Comparison of ENCODE assay signal across 8 cellular contexts in genomic region chr1:11337536-11338350, GRCh38.
DNase-seq lines count a peak whose midpoint lies in the region; ATAC-seq and TF ChIP-seq lines count a peak whose summit lies in the region.

No MANE protein-coding gene starts in this region.

- H3K9ac ChIP-seq in HCT116 (ENCODE audit: low read length), result no peak overlapping the region

- TF ChIP-seq CTCF in HCT116 (IDR thresholded peaks at IDR 0.05 in 2 of 3, conservative IDR thresholded peaks at IDR 0.05 in 1 of 3; ENCODE audit: borderline replicate concordance in 1 of 3, insufficient read depth in 1 of 3, low read depth in 2 of 3, low read length in 2 of 3), result peak; percentile 88 to 98 (median 95)
- TF ChIP-seq CTCF in epithelial cell of esophagus (IDR thresholded peaks at IDR 0.05; ENCODE audit: insufficient read depth, low read depth, low read length, missing control alignments), result peak; percentile 61
- TF ChIP-seq CTCF in vagina (IDR thresholded peaks at IDR 0.05), result peak in 1 of 3 experiments; percentile 35

- peak; percentile 74 for DNase-seq in AG20443 (ENCODE audit: low spot score)
- peak; percentile 19 for DNase-seq in HCT116 (ENCODE audit: low read depth, low spot score)
- peak; percentile 70 for DNase-seq in NCI-H82 treated with DMSO at 0.1 percent for 48 hours (lab: John Stamatoyannopoulos, UW; ENCODE audit: unreplicated experiment)
- peak; percentile 84 for DNase-seq in activated CD8-positive, alpha-beta T cell treated with anti-CD3 and anti-CD28 coated beads, Interleukin-2, amount 10 ng/mL, durations not matched to agents 7 days and 5 days
- peak; percentile 42 for DNase-seq in epithelial cell of esophagus (ENCODE audit: low read depth)
- DNase-seq in posterior cingulate gyrus, result peak in 6 of 10 donors; percentile 35 to 90 (median 52)
- DNase-seq in vagina (ENCODE audit: extremely low spot score in 2 of 2), result no peak

- no peaks in the 10 kb centered on the region for H3K36me3 Mint-ChIP-seq in activated CD8-positive, alpha-beta T cell treated with anti-CD3 and anti-CD28 coated beads, Interleukin-2, amount 10 ng/mL, durations not matched to agents 7 days and 5 days (ENCODE audit: low read depth)

- no peaks in the 10 kb centered on the region for H3K9me2 ChIP-seq in HCT116 (ENCODE audit: insufficient read depth)

- no TSS peak for BruUV-seq in HCT116 (replicated peaks; lab: Mats Ljungman, UMichigan)

- H3K79me2 ChIP-seq in HCT116 (ENCODE audit: insufficient read depth, low read length), result no peaks in the 10 kb centered on the region

- H3K4me1 ChIP-seq in HCT116 (ENCODE audit: control insufficient read depth in 1 of 2, insufficient read depth in 2 of 2, low read length in 2 of 2), result peaks cover 5 to 7% of the 10 kb centered on the region in 2 experiments; a peak in 2 of 4 replicates
- H3K4me1 ChIP-seq in vagina, result peaks cover 23% of the 10 kb centered on the region

- H3K4me3 Mint-ChIP-seq in activated CD8-positive, alpha-beta T cell treated with anti-CD3 and anti-CD28 coated beads, Interleukin-2, amount 10 ng/mL, durations not matched to agents 7 days and 5 days, result no peak overlapping the region

- H3K27ac Mint-ChIP-seq in activated CD8-positive, alpha-beta T cell treated with anti-CD3 and anti-CD28 coated beads, Interleukin-2, amount 10 ng/mL, durations not matched to agents 7 days and 5 days, result no peak overlapping the region

- RAD21 ChIA-PET in HCT116 (lab: Charles Lee; ENCODE audit: low non-redundant PET in 1 of 2, low total read pairs in 2 of 2, uncharacterized antibody in 2 of 2, unreplicated experiment in 2 of 2), result no interaction called here

- H3K27me3 ChIP-seq in HCT116 (ENCODE audit: insufficient read depth, low read length) (no peaks in the 10 kb centered on the region), vagina (no peaks in the 10 kb centered on the region)

- H3K9me3 ChIP-seq in HCT116 (ENCODE audit: control insufficient read depth in 1 of 2, insufficient read depth in 1 of 2, low read depth in 1 of 2, low read length in 2 of 2) (no peaks in the 10 kb centered on the region), vagina (no peaks in the 10 kb centered on the region)

- POLR2A ChIA-PET in HCT116 (lab: Charles Lee), result no interaction called here
- POLR2A ChIA-PET in activated CD8-positive, alpha-beta T cell treated with anti-CD3 and anti-CD28 coated beads, Interleukin-2, amount 10 ng/mL, durations not matched to agents 7 days and 5 days (lab: Charles Lee), result no interaction called here

- no peaks in the 10 kb centered on the region for H3K9me3 Mint-ChIP-seq in activated CD8-positive, alpha-beta T cell treated with anti-CD3 and anti-CD28 coated beads, Interleukin-2, amount 10 ng/mL, durations not matched to agents 7 days and 5 days (ENCODE audit: insufficient read depth)

- CTCF ChIA-PET in HCT116 (lab: Charles Lee), result no interaction called here
- CTCF ChIA-PET in activated CD8-positive, alpha-beta T cell treated with anti-CD3 and anti-CD28 coated beads, Interleukin-2, amount 10 ng/mL, durations not matched to agents 7 days and 5 days (lab: Charles Lee), result interaction anchor here (0.7 to 3.4 kb wide), 6 partner anchors 11 to 308 kb away, joined by 3 to 10 read pairs (median 4); no protein-coding TSS in a partner anchor

- peak; percentile 95 for ATAC-seq in HCT116
- peak; percentile 87 for ATAC-seq in activated CD8-positive, alpha-beta T cell treated with anti-CD3 and anti-CD28 coated beads, Interleukin-2, amount 10 ng/mL, durations not matched to agents 7 days and 5 days
- ATAC-seq in HG03139 (IDR thresholded peaks at IDR 0.05; ENCODE audit: unreplicated experiment), result no peak

- no peaks in the 10 kb centered on the region for H3K36me3 ChIP-seq in HCT116 (ENCODE audit: control insufficient read depth in 1 of 2, insufficient read depth in 2 of 2, low read length in 2 of 2)
- H3K36me3 ChIP-seq in vagina, result no peaks in the 10 kb centered on the region

- H4K20me1 ChIP-seq in HCT116 (ENCODE audit: insufficient read depth), result no peaks in the 10 kb centered on the region

- H3K27me3 Mint-ChIP-seq in activated CD8-positive, alpha-beta T cell treated with anti-CD3 and anti-CD28 coated beads, Interleukin-2, amount 10 ng/mL, durations not matched to agents 7 days and 5 days (ENCODE audit: low read depth), result peaks cover 28% of the 10 kb centered on the region

- TF ChIP-seq POLR2A in HCT116 (IDR thresholded peaks at IDR 0.05; ENCODE audit: borderline replicate concordance, extremely low read depth, insufficient read depth, insufficient read length) (no peak), vagina (IDR thresholded peaks at IDR 0.05) (no peak)

- H3K27ac ChIP-seq in HCT116 (ENCODE audit: low read depth, low read length) (no peak overlapping the region), vagina (no peak overlapping the region)

- intact Hi-C loops in HCT116 (cut with micrococcal nuclease), result loop anchor here (1.0 to 5.0 kb wide), 3 partner anchors 27 to 305 kb away; no protein-coding TSS in a partner anchor
- intact Hi-C loops in posterior cingulate gyrus (cut with DNase I), result loop anchor here (10.0 kb wide), 1 partner anchor 117 kb away; no protein-coding TSS in a partner anchor
- intact Hi-C loops in vagina (cut with DNase I), result no loop called here

- H3K4me3 ChIP-seq in HCT116 (replicated peaks in 1 of 2; ENCODE audit: low read depth in 1 of 2, low read length in 2 of 2) (no peak overlapping the region), epithelial cell of esophagus (ENCODE audit: low read length) (no peak overlapping the region), vagina (no peak overlapping the region)

- H3K4me1 Mint-ChIP-seq in activated CD8-positive, alpha-beta T cell treated with anti-CD3 and anti-CD28 coated beads, Interleukin-2, amount 10 ng/mL, durations not matched to agents 7 days and 5 days (ENCODE audit: low read depth), result peaks cover 17% of the 10 kb centered on the region

- TF ChIP-seq RAD21 in HCT116 (IDR thresholded peaks at IDR 0.05; ENCODE audit: low read depth), result peak; percentile 65

- no peak overlapping the region for H2AFZ ChIP-seq in HCT116 (ENCODE audit: low read depth, low read length, poor library complexity, severe bottlenecking)

- H3K4me2 ChIP-seq in HCT116 (ENCODE audit: low read length), result no peak overlapping the region

TF ChIP-seq in HCT116, 20 proteins besides CTCF, POLR2A, EP300 and RAD21 (continues in another document):
- no peak for TF ChIP-seq ZBTB33 (IDR thresholded peaks at IDR 0.05; ENCODE audit: extremely low read depth, insufficient replicate concordance, low read length)
- TF ChIP-seq EGR1 (IDR thresholded peaks at IDR 0.05; ENCODE audit: low read depth), result no peak
- no peak for TF ChIP-seq CBX3 (IDR thresholded peaks at IDR 0.05; ENCODE audit: low read depth)
- no peak for TF ChIP-seq ZFX (IDR thresholded peaks at IDR 0.05)
- no peak for TF ChIP-seq POLR2AphosphoS5 (IDR thresholded peaks at IDR 0.05; ENCODE audit: low read depth, low read length)
- TF ChIP-seq YY1 (IDR thresholded peaks at IDR 0.05; ENCODE audit: extremely low read depth, insufficient replicate concordance, low read depth, low read length), result no peak
- no peak for TF ChIP-seq SIN3A (IDR thresholded peaks at IDR 0.05; ENCODE audit: low read depth)
- no peak for TF ChIP-seq TCF7L2 (IDR thresholded peaks at IDR 0.05; ENCODE audit: borderline replicate concordance, extremely low read depth, insufficient read depth, insufficient read length)
- TF ChIP-seq ATF3 (IDR thresholded peaks at IDR 0.05), result no peak
- no peak for TF ChIP-seq ZNF274 (IDR thresholded peaks at IDR 0.05; ENCODE audit: low read depth, low read length)
- no peak for TF ChIP-seq CEBPB (IDR thresholded peaks at IDR 0.05; ENCODE audit: low read depth)
- TF ChIP-seq REST (IDR thresholded peaks at IDR 0.05; ENCODE audit: low read depth), result no peak

Comparison
In these comparisons a context has a peak if more than half of its experiments do, and no peak if none do; other contexts are left out.
1. DNase-seq: peak in AG20443 (single experiment), HCT116 (single experiment), NCI-H82 treated with DMSO at 0.1 percent for 48 hours (single experiment), activated CD8-positive, alpha-beta T cell treated with anti-CD3 and anti-CD28 coated beads, Interleukin-2, amount 10 ng/mL, durations not matched to agents 7 days and 5 days (single experiment), epithelial cell of esophagus (single experiment) and posterior cingulate gyrus (6 of 10); none in vagina (0 of 2).